Comparison of ENCODE assay signal across 17 cellular contexts in the genomic region with DNA sequence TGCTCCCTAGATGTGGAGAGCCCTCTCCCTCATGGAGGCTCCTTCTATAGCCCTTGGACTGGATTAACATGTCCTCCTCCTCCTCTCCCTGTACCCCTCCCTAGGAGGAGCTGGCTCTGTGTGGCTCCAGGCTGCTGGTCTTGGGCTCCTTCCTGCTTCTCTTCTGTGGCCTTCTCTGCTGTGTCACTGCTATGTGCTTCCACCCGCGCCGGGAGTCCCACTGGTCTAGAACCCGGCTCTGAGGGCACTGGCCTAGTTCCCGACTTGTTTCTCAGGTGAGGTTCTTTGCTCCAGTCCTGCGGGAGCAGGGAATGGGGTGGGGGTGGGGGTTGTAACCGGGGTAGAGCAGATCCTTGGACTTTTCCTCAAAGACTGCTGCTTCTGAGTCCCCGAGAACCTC. TPM values are rescaled to one million over a fixed set of nuclear protein-coding genes. Genes with fewer than 3 reads are reported as not detected.
DNase-seq lines count a peak whose midpoint lies in the region; ATAC-seq and TF ChIP-seq lines count a peak whose summit lies in the region.
"Had no signal": no experiment of that assay in that cellular context is flagged by ENCODE, and none has a peak within 500 bp of the region (broad histone marks: within the 10 kb centered on the region; RNA-seq: fewer than 3 reads in every experiment).

No MANE protein-coding gene starts in this region.

- H3K9me3 Mint-ChIP-seq in neural progenitor cell (peaks cover 5% of the 10 kb centered on the region), nephron progenitor cell (peaks cover 17% of the 10 kb centered on the region)
- H3K9me3 Mint-ChIP-seq: CD4-positive, alpha-beta memory T cell had no signal

- H3K4me1 ChIP-seq in neural progenitor cell = peaks cover 14% of the 10 kb centered on the region

- H3K4me3 ChIP-seq in coronary artery = no peak overlapping the region
- no peak overlapping the region for H3K4me3 ChIP-seq in neural progenitor cell
- H3K4me3 ChIP-seq: GM12878 had no signal

- H3F3A ChIP-seq in neural progenitor cell (ENCODE audit: low read depth) = peaks cover 24% of the 10 kb centered on the region

- H3K9me3 ChIP-seq in neural progenitor cell (ENCODE audit: low read depth) = peaks cover 6% of the 10 kb centered on the region

- H3K79me2 ChIP-seq in neural progenitor cell (ENCODE audit: low read depth) = peaks cover 24% of the 10 kb centered on the region

- TF ChIP-seq CTCF in coronary artery (IDR thresholded peaks at IDR 0.05) (no peak), neural progenitor cell (IDR thresholded peaks at IDR 0.05) (no peak), nephron progenitor cell (IDR thresholded peaks at IDR 0.05) (no peak)

- H3K36me3 ChIP-seq in neural progenitor cell = peaks cover 4% of the 10 kb centered on the region

- no peak overlapping the region for H3K4me2 ChIP-seq in neural progenitor cell

- peak; percentile 27 for DNase-seq in cardiac septum (ENCODE audit: low spot score)
- DNase-seq in Right ventricle myocardium inferior (ENCODE audit: missing footprints) = no peak
- peak; percentile 70 for DNase-seq in coronary artery (ENCODE audit: low spot score)
- no peak for DNase-seq in neural progenitor cell (ENCODE audit: low spot score)
- DNase-seq in nephron progenitor cell = no peak
- DNase-seq in effector CD8-positive, alpha-beta T cell (lab: John Stamatoyannopoulos, UW) = no peak
- DNase-seq in left lobe of liver (ENCODE audit: low spot score) = no peak
- DNase-seq: ACHN; C1 segment of cervical spinal cord; CD4-positive, alpha-beta memory T cell; DMS79; GOT3; H9 had no signal

- H3K36me3 Mint-ChIP-seq in neural progenitor cell = peaks cover 32% of the 10 kb centered on the region
- peaks cover 50% of the 10 kb centered on the region for H3K36me3 Mint-ChIP-seq in nephron progenitor cell (ENCODE audit: low read depth)

- no peak overlapping the region for H3K27ac ChIP-seq in coronary artery
- no peak overlapping the region for H3K27ac ChIP-seq in neural progenitor cell
- H3K27ac ChIP-seq: HL-60 had no signal

- H3K27me3 Mint-ChIP-seq in neural progenitor cell (ENCODE audit: insufficient read depth, low read depth) (peaks cover 9% of the 10 kb centered on the region), nephron progenitor cell (ENCODE audit: low read depth, poor library complexity) (peaks cover 8% of the 10 kb centered on the region)
- H3K27me3 Mint-ChIP-seq: CD4-positive, alpha-beta memory T cell had no signal

- H3K9ac ChIP-seq in neural progenitor cell = no peak overlapping the region

- H3K27me3 ChIP-seq in neural progenitor cell = peaks cover 9% of the 10 kb centered on the region

- peak overlapping the region; percentile 46 for H3K4me3 Mint-ChIP-seq in neural progenitor cell
- no peak overlapping the region for H3K4me3 Mint-ChIP-seq in nephron progenitor cell
- H3K4me3 Mint-ChIP-seq: H9 had no signal

- peaks cover 20% of the 10 kb centered on the region for H4K20me1 ChIP-seq in neural progenitor cell (ENCODE audit: low read depth)

- H3K27ac Mint-ChIP-seq in neural progenitor cell = no peak overlapping the region
- H3K27ac Mint-ChIP-seq in nephron progenitor cell = no peak overlapping the region
- H3K27ac Mint-ChIP-seq: H9 had no signal

- no peak for ATAC-seq in Right ventricle myocardium inferior
- no peak for ATAC-seq in GM18858 (IDR thresholded peaks at IDR 0.05; ENCODE audit: unreplicated experiment)
- no peak for ATAC-seq in left lobe of liver
- ATAC-seq: GM12878 had no signal

- H3K4me1 Mint-ChIP-seq in neural progenitor cell (peaks cover 22% of the 10 kb centered on the region), nephron progenitor cell (peaks cover 17% of the 10 kb centered on the region)

- H2AFZ ChIP-seq in neural progenitor cell (replicated peaks) = no peak overlapping the region

- intact Hi-C loops in cardiac septum (cut with DNase I) (loop anchor here (5.0 kb wide), 1 partner anchor 154 kb away; a partner anchor contains a TSS), Right ventricle myocardium inferior (cut with DNase I) (no loop called here)

RNA-seq across cellular contexts. Expression of a gene that starts 2.4 kb away (rescaled TPM):
- total RNA-seq in cardiac septum = 38.9 TPM
- total RNA-seq in Right ventricle myocardium inferior = 32.7 TPM
- 13.8 and 49.9 TPM in 2 replicates for total RNA-seq in neural progenitor cell (ENCODE audit: low replicate concordance)
- 21.1 TPM for total RNA-seq in left lobe of liver

RNA-seq across cellular contexts. Expression of a gene that starts 9.4 kb away (rescaled TPM):
- total RNA-seq in cardiac septum = 66.4 TPM
- 74.4 TPM for total RNA-seq in Right ventricle myocardium inferior
- 50.7 and 123 TPM in 2 replicates for total RNA-seq in neural progenitor cell (ENCODE audit: low replicate concordance)
- total RNA-seq in left lobe of liver = 71.0 TPM

RNA-seq across cellular contexts. Expression of a gene that starts 24.1 kb away (rescaled TPM):
- total RNA-seq in cardiac septum (17.4 TPM), Right ventricle myocardium inferior (20.2 TPM), neural progenitor cell (ENCODE audit: low replicate concordance) (4.7 and 14.1 TPM in 2 replicates), left lobe of liver (9.2 TPM)

RNA-seq across cellular contexts. Expression of a gene that starts 24.7 kb away (rescaled TPM):
- 36.8 TPM for total RNA-seq in cardiac septum
- total RNA-seq in Right ventricle myocardium inferior = 32.4 TPM
- 104 and 129 TPM in 2 replicates for total RNA-seq in neural progenitor cell (ENCODE audit: low replicate concordance)
- total RNA-seq in left lobe of liver = 34.7 TPM

RNA-seq across cellular contexts. Expression of a gene that starts 39.5 kb away (rescaled TPM):
- 0.38 TPM for total RNA-seq in cardiac septum
- total RNA-seq in Right ventricle myocardium inferior = 0.35 TPM
- 3.1 and 8.1 TPM in 2 replicates for total RNA-seq in neural progenitor cell (ENCODE audit: low replicate concordance)
- 0.15 TPM for total RNA-seq in left lobe of liver
- total RNA-seq: G401 had no signal

Comparison
In these comparisons a context has a peak if more than half of its experiments do, and no peak if none do; other contexts are left out.
1. DNase-seq: peak in cardiac septum (single experiment) and coronary artery (single experiment); none in Right ventricle myocardium inferior (single experiment), neural progenitor cell (single experiment), nephron progenitor cell (single experiment), effector CD8-positive, alpha-beta T cell (single experiment) and left lobe of liver (single experiment).